1 cellular context compared by ENCODE assay signal in genomic region chr7:50141131-50141530, GRCh38.
TF ChIP-seq lines count a peak whose summit lies in the region.

No MANE protein-coding gene starts in this region.

TF ChIP-seq in GM23338, 12 proteins besides CTCF, POLR2A, EP300 and RAD21 (continued from another document):
- TF ChIP-seq ZNF462 (CRISPR knock-in tag; IDR thresholded peaks at IDR 0.05) (no peak), JUNB (IDR thresholded peaks at IDR 0.05; ENCODE audit: unreplicated experiment) (no peak), ZNF114 (CRISPR knock-in tag; IDR thresholded peaks at IDR 0.05) (no peak), ETS1 (IDR thresholded peaks at IDR 0.05) (no peak), POLR2AphosphoS5 (IDR thresholded peaks at IDR 0.05; ENCODE audit: low read depth) (no peak), REST (IDR thresholded peaks at IDR 0.05; ENCODE audit: unreplicated experiment) (no peak), NANOG (IDR thresholded peaks at IDR 0.05; ENCODE audit: borderline replicate concordance) (no peak), CREB1 (CRISPR knock-in tag; IDR thresholded peaks at IDR 0.05; ENCODE audit: low read depth) (no peak)
TF ChIP-seq in GM23338: peak in this region for 0.
